ENCODE assay signal across 9 cellular contexts in the genomic region with DNA sequence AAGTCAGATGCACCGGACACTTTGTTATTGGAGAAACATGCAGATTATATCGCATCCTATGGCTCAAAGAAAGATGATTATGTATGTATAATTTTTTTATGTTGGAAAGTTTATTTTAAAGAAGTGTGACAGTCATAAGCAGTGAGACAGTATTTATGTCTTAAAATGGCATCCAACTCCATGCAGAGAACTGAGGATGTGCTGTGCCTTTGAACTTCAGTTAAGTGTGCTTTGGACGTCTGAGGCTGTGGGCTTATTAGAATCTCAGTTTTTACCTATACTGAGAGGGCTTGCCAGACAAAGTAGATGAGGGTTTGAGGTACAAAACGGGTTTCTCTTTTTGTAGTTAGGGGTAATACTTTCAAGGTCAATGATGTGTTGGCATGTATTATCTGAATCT. TPM values are rescaled to one million over a fixed set of nuclear protein-coding genes. Genes with fewer than 3 reads are reported as not detected.
DNase-seq lines count a peak whose midpoint lies in the region; ATAC-seq and TF ChIP-seq lines count a peak whose summit lies in the region.
"Had no signal": no experiment of that assay in that cellular context is flagged by ENCODE, and none has a peak within 500 bp of the region (broad histone marks: within the 10 kb centered on the region; RNA-seq: fewer than 3 reads in every experiment).

No MANE protein-coding gene starts in this region.

- intact Hi-C loops in activated CD8-positive, alpha-beta T cell treated with anti-CD3 and anti-CD28 coated beads for 36 hours (cut with micrococcal nuclease): no loop called here

- H3K36me3 ChIP-seq in iPS-15b (ENCODE audit: control insufficient read depth, insufficient read depth, low read length): peaks cover 36% of the 10 kb centered on the region

- H3K27me3 Mint-ChIP-seq in activated CD8-positive, alpha-beta T cell treated with anti-CD3 and anti-CD28 coated beads for 36 hours: no peaks in the 10 kb centered on the region
- H3K27me3 Mint-ChIP-seq in stimulated activated naive B cell treated with anti-CD40 and anti-IgM and Interleukin-4, amounts not matched to agents 10 μg/mL and 1 μg/mL and 100 μg/mL, for 72 hours: no peaks in the 10 kb centered on the region

- DNase-seq in DMS53 (lab: John Stamatoyannopoulos, UW) (peak; percentile 20), DMS53 treated with DMSO at 0.1 percent for 48 hours (lab: John Stamatoyannopoulos, UW; ENCODE audit: unreplicated experiment) (no peak), NCI-H1694 (lab: John Stamatoyannopoulos, UW) (no peak), NCI-H226 (no peak), HUDEP-2 (lab: John Stamatoyannopoulos, UW; ENCODE audit: unreplicated experiment in 76 of 76) (no peak)
- DNase-seq in activated CD8-positive, alpha-beta T cell treated with anti-CD3 and anti-CD28 coated beads for 36 hours: no peak
- DNase-seq in stimulated activated naive B cell treated with anti-CD40 and anti-IgM and Interleukin-4, amounts not matched to agents 10 μg/mL and 1 μg/mL and 100 μg/mL, for 72 hours: no peak
- DNase-seq: ACHN had no signal

- peak overlapping the region; percentile 99 for H3K9ac ChIP-seq in iPS-15b (ENCODE audit: low read depth, low read length)

- peaks cover 41% of the 10 kb centered on the region for H3K4me1 Mint-ChIP-seq in activated CD8-positive, alpha-beta T cell treated with anti-CD3 and anti-CD28 coated beads for 36 hours (ENCODE audit: low read depth)
- peaks cover 23 to 58% of the 10 kb centered on the region in 2 donors for H3K4me1 Mint-ChIP-seq in stimulated activated naive B cell treated with anti-CD40 and anti-IgM and Interleukin-4, amounts not matched to agents 10 μg/mL and 1 μg/mL and 100 μg/mL, for 72 hours

- H3K9me3 Mint-ChIP-seq in activated CD8-positive, alpha-beta T cell treated with anti-CD3 and anti-CD28 coated beads for 36 hours: peaks cover 2% of the 10 kb centered on the region
- H3K9me3 Mint-ChIP-seq in stimulated activated naive B cell treated with anti-CD40 and anti-IgM and Interleukin-4, amounts not matched to agents 10 μg/mL and 1 μg/mL and 100 μg/mL, for 72 hours: no peaks in the 10 kb centered on the region

- POLR2A ChIA-PET in activated CD8-positive, alpha-beta T cell treated with anti-CD3 and anti-CD28 coated beads for 36 hours (lab: Charles Lee): interaction anchor here (1.0 to 3.7 kb wide), 3 partner anchors 9 to 19 kb away, joined by 4 to 52 read pairs (median 10); partner anchors contain the start of gene MSH4

- peak overlapping the region; percentile 99 for H3K27ac Mint-ChIP-seq in activated CD8-positive, alpha-beta T cell treated with anti-CD3 and anti-CD28 coated beads for 36 hours
- H3K27ac Mint-ChIP-seq in stimulated activated naive B cell treated with anti-CD40 and anti-IgM and Interleukin-4, amounts not matched to agents 10 μg/mL and 1 μg/mL and 100 μg/mL, for 72 hours: peak overlapping the region; percentile 97

- no peak for ATAC-seq in activated CD8-positive, alpha-beta T cell treated with anti-CD3 and anti-CD28 coated beads for 36 hours
- ATAC-seq in stimulated activated naive B cell treated with anti-CD40 and anti-IgM and Interleukin-4, amounts not matched to agents 10 μg/mL and 1 μg/mL and 100 μg/mL, for 72 hours (replicated peaks): no peak

- peak overlapping the region; percentile 88 for H3K4me3 Mint-ChIP-seq in activated CD8-positive, alpha-beta T cell treated with anti-CD3 and anti-CD28 coated beads for 36 hours
- peak overlapping the region; percentile 94 to 95 for H3K4me3 Mint-ChIP-seq in stimulated activated naive B cell treated with anti-CD40 and anti-IgM and Interleukin-4, amounts not matched to agents 10 μg/mL and 1 μg/mL and 100 μg/mL, for 72 hours

- peaks cover 65% of the 10 kb centered on the region for H3K36me3 Mint-ChIP-seq in activated CD8-positive, alpha-beta T cell treated with anti-CD3 and anti-CD28 coated beads for 36 hours (ENCODE audit: low read depth)
- H3K36me3 Mint-ChIP-seq in stimulated activated naive B cell treated with anti-CD40 and anti-IgM and Interleukin-4, amounts not matched to agents 10 μg/mL and 1 μg/mL and 100 μg/mL, for 72 hours: peaks cover 46 to 61% of the 10 kb centered on the region in 2 donors

- CTCF ChIA-PET in activated CD8-positive, alpha-beta T cell treated with anti-CD3 and anti-CD28 coated beads for 36 hours (lab: Charles Lee): no interaction called here

- H3K27me3 ChIP-seq in iPS-15b (ENCODE audit: control insufficient read depth, insufficient read depth, low read length): no peaks in the 10 kb centered on the region

- peaks cover 7% of the 10 kb centered on the region for H3K4me1 ChIP-seq in iPS-15b (ENCODE audit: control insufficient read depth, insufficient read depth, low read length)

- H3K4me3 ChIP-seq in iPS-15b (ENCODE audit: low read depth, low read length): peak overlapping the region; percentile 99

- H3K9me3 ChIP-seq in iPS-15b (ENCODE audit: control insufficient read depth, insufficient read depth, low read length): no peaks in the 10 kb centered on the region

- TF ChIP-seq CTCF in activated CD8-positive, alpha-beta T cell treated with anti-CD3 and anti-CD28 coated beads for 36 hours (IDR thresholded peaks at IDR 0.05): no peak

RNA-seq across cellular contexts. Expression of gene RABGGTB, which starts 1.5 kb away (rescaled TPM):
- 100 to 1,000 TPM; 170 to 173 TPM for total RNA-seq in activated CD8-positive, alpha-beta T cell treated with anti-CD3 and anti-CD28 coated beads for 36 hours

RNA-seq across cellular contexts. Expression of gene MSH4, which starts 9.2 kb away (rescaled TPM):
- total RNA-seq in activated CD8-positive, alpha-beta T cell treated with anti-CD3 and anti-CD28 coated beads for 36 hours: under 1 TPM; 0.16 to 0.32 TPM
